ENCODE assay signal across 9 cellular contexts in the genomic region with DNA sequence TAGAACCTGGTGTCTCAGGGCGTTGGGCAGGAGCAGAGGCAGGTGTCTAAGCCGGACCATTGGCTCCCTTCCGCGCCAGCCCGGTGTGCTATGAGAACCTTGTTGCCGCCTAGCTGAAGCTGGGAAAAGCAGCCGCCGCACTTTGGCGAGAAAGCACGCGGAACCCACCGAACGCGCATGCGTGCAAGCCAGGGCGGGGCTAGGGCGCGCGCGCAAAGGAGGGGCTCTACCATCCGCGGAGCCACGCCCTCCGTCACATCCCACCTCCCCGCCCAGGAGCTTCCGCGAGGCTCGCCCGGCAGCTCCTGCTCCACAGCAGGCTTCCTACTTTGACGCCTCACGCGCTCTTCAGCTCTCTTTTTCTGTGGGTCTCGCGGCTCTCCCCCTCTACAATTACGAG. TPM values are rescaled to one million over a fixed set of nuclear protein-coding genes. Genes with fewer than 3 reads are reported as not detected.
DNase-seq lines count a peak whose midpoint lies in the region; ATAC-seq lines count a peak whose summit lies in the region.
"Had no signal": no experiment of that assay in that cellular context is flagged by ENCODE, and none has a peak within 500 bp of the region (broad histone marks: within the 10 kb centered on the region; RNA-seq: fewer than 3 reads in every experiment).

No MANE protein-coding gene starts in this region.

- H3K4me3 Mint-ChIP-seq in activated CD4-positive, alpha-beta T cell treated with anti-CD3 and anti-CD28 coated beads, Interleukin-2, amount 10 ng/mL, durations not matched to agents 7 days and 5 days: no peak overlapping the region
- H3K4me3 Mint-ChIP-seq in immature natural killer cell: peak overlapping the region in 1 of 5 donors; percentile 24

- H3K9me3 Mint-ChIP-seq in activated CD4-positive, alpha-beta T cell treated with anti-CD3 and anti-CD28 coated beads, Interleukin-2, amount 10 ng/mL, durations not matched to agents 7 days and 5 days: peaks cover 11% of the 10 kb centered on the region
- H3K9me3 Mint-ChIP-seq in immature natural killer cell: peaks cover 0 to 6% (median 1%) of the 10 kb centered on the region in 6 donors

- CTCF ChIA-PET in activated CD4-positive, alpha-beta T cell treated with anti-CD3 and anti-CD28 coated beads, Interleukin-2, amount 10 ng/mL, durations not matched to agents 7 days and 5 days (lab: Charles Lee): no interaction called here

- peak; percentile 6 for DNase-seq in activated CD4-positive, alpha-beta T cell treated with anti-CD3 and anti-CD28 coated beads, Interleukin-2, amount 10 ng/mL, durations not matched to agents 7 days and 5 days
- DNase-seq in activated CD4-positive, alpha-beta T cell treated with anti-CD3 and anti-CD28 coated beads, Interleukin-2, amount 50 U/mL, for 1 hour: no peak
- DNase-seq in adipocyte (ENCODE audit: low read depth) (peak; percentile 8), immature natural killer cell (peak in 2 of 3 donors; percentile 2 to 6), NOMO-1 treated with DMSO at 0.1 percent for 48 hours (lab: John Stamatoyannopoulos, UW; ENCODE audit: unreplicated experiment) (no peak), NCI-H1436 (lab: John Stamatoyannopoulos, UW) (no peak)
- peak; percentile 8 for DNase-seq in stimulated activated naive CD8-positive, alpha-beta T cell treated with anti-CD3 and anti-CD28 coated beads, Interleukin-15, Interleukin-2, amounts not matched to agents 100 U/mL and 50 U/mL, for 24 hours

- H3K36me3 ChIP-seq in adipocyte (ENCODE audit: control insufficient read depth, insufficient read depth, low read length, severe bottlenecking): no peaks in the 10 kb centered on the region
- H3K36me3 ChIP-seq: SJSA1 had no signal

- no peak overlapping the region for H3K27ac Mint-ChIP-seq in activated CD4-positive, alpha-beta T cell treated with anti-CD3 and anti-CD28 coated beads, Interleukin-2, amount 10 ng/mL, durations not matched to agents 7 days and 5 days
- H3K27ac Mint-ChIP-seq in immature natural killer cell: no peak overlapping the region

- no peaks in the 10 kb centered on the region for H3K36me3 Mint-ChIP-seq in activated CD4-positive, alpha-beta T cell treated with anti-CD3 and anti-CD28 coated beads, Interleukin-2, amount 10 ng/mL, durations not matched to agents 7 days and 5 days (ENCODE audit: low read depth)
- no peaks in the 10 kb centered on the region for H3K36me3 Mint-ChIP-seq in immature natural killer cell

- no peaks in the 10 kb centered on the region for H3K4me1 ChIP-seq in adipocyte (ENCODE audit: control insufficient read depth, insufficient read depth, low read length)
- H3K4me1 ChIP-seq: SJSA1 had no signal

- POLR2A ChIA-PET in activated CD4-positive, alpha-beta T cell treated with anti-CD3 and anti-CD28 coated beads, Interleukin-2, amount 10 ng/mL, durations not matched to agents 7 days and 5 days (lab: Charles Lee): no interaction called here

- no peaks in the 10 kb centered on the region for H3K4me1 Mint-ChIP-seq in activated CD4-positive, alpha-beta T cell treated with anti-CD3 and anti-CD28 coated beads, Interleukin-2, amount 10 ng/mL, durations not matched to agents 7 days and 5 days
- no peaks in the 10 kb centered on the region for H3K4me1 Mint-ChIP-seq in immature natural killer cell

- no peaks in the 10 kb centered on the region for H3K27me3 ChIP-seq in adipocyte (replicated peaks; ENCODE audit: control insufficient read depth, insufficient read depth, low read length)
- H3K27me3 ChIP-seq: SJSA1 had no signal

- H3K9me3 ChIP-seq in adipocyte (ENCODE audit: control insufficient read depth, low read length): peaks cover 16% of the 10 kb centered on the region

- no peak overlapping the region for H3K4me3 ChIP-seq in adipocyte (ENCODE audit: low read length)
- H3K4me3 ChIP-seq: SJSA1 had no signal

- H3K27me3 Mint-ChIP-seq in activated CD4-positive, alpha-beta T cell treated with anti-CD3 and anti-CD28 coated beads, Interleukin-2, amount 10 ng/mL, durations not matched to agents 7 days and 5 days: no peaks in the 10 kb centered on the region
- H3K27me3 Mint-ChIP-seq in immature natural killer cell (ENCODE audit: low read depth in 3 of 3): peaks cover 2 to 7% (median 3%) of the 10 kb centered on the region in 3 donors

- ATAC-seq in stimulated activated naive CD8-positive, alpha-beta T cell treated with anti-CD3 and anti-CD28 coated beads, Interleukin-15, Interleukin-2, amounts not matched to agents 100 U/mL and 50 U/mL, for 24 hours: no peak
- ATAC-seq in GM21529 (IDR thresholded peaks at IDR 0.05; ENCODE audit: unreplicated experiment): no peak

- H3K9ac ChIP-seq in adipocyte (ENCODE audit: low read length): no peak overlapping the region

RNA-seq across cellular contexts. Expression of gene WDR87, which starts 51.3 kb away (rescaled TPM):
- not detected for total RNA-seq in activated CD4-positive, alpha-beta T cell treated with anti-CD3 and anti-CD28 coated beads, Interleukin-2, amount 10 ng/mL, durations not matched to agents 7 days and 5 days
- not detected for polyA plus RNA-seq in immature natural killer cell
- total RNA-seq: SJSA1 had no signal

RNA-seq across cellular contexts. Expression of gene SIPA1L3, which starts 51.9 kb away (rescaled TPM):
- total RNA-seq in activated CD4-positive, alpha-beta T cell treated with anti-CD3 and anti-CD28 coated beads, Interleukin-2, amount 10 ng/mL, durations not matched to agents 7 days and 5 days: 10 to 100 TPM; 17.1 to 25.0 TPM
- polyA plus RNA-seq in immature natural killer cell: 1 to 10 TPM in 2 of 3 donors, under 1 TPM in 1; 0.29 to 4.1 (median 3.2) TPM

Comparison
In these comparisons a context has a peak if more than half of its experiments do, and no peak if none do; other contexts are left out.
1. DNase-seq: peak in activated CD4-positive, alpha-beta T cell treated with anti-CD3 and anti-CD28 coated beads, Interleukin-2, amount 10 ng/mL, durations not matched to agents 7 days and 5 days (single experiment), adipocyte (single experiment), immature natural killer cell (2 of 3) and stimulated activated naive CD8-positive, alpha-beta T cell treated with anti-CD3 and anti-CD28 coated beads, Interleukin-15, Interleukin-2, amounts not matched to agents 100 U/mL and 50 U/mL, for 24 hours (single experiment); none in activated CD4-positive, alpha-beta T cell treated with anti-CD3 and anti-CD28 coated beads, Interleukin-2, amount 50 U/mL, for 1 hour (single experiment), NOMO-1 treated with DMSO at 0.1 percent for 48 hours (single experiment) and NCI-H1436 (single experiment).